1 cellular context compared by ENCODE assay signal in the genomic region with DNA sequence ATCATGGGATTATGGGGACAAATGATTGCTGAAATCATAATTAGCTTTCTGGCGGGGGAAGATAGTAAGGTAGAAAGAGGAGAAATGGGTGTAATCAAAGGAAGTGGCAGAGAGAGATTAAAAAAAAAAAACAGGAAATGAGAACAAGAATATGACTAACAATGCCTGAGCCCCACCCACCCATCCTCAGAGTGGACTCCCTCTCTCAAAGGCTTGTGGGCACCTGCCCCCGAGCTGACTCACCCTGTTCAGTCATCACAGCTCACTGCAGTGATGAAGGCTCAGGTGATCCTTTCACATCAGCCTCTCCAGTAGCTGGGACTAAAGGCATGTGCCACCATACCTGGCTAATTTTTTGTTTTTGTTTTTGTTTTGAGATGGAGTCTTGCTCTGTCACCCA.
TF ChIP-seq lines count a peak whose summit lies in the region.

No MANE protein-coding gene starts in this region.

TF ChIP-seq in endothelial cell of umbilical vein, 7 proteins besides CTCF, POLR2A, EP300 and RAD21:
- TF ChIP-seq POLR2AphosphoS5 (IDR thresholded peaks at IDR 0.05; ENCODE audit: insufficient read depth, low read depth, low read length): no peak
- no peak for TF ChIP-seq MYC (IDR thresholded peaks at IDR 0.05; ENCODE audit: low read depth, low read length)
- TF ChIP-seq JUN (IDR thresholded peaks at IDR 0.05; ENCODE audit: borderline replicate concordance, insufficient read depth, insufficient read length, low read depth): peak; percentile 44
- TF ChIP-seq MAX (IDR thresholded peaks at IDR 0.05; ENCODE audit: insufficient read depth, insufficient read length): no peak
- TF ChIP-seq GATA2 (IDR thresholded peaks at IDR 0.05; ENCODE audit: insufficient read depth, insufficient read length, low read depth, low read length): peak; percentile 37
- TF ChIP-seq EZH2 (IDR thresholded peaks at IDR 0.05; ENCODE audit: borderline replicate concordance, low read depth, low read length, severe bottlenecking): no peak
- peak; percentile 89 for TF ChIP-seq FOS (IDR thresholded peaks at IDR 0.05; ENCODE audit: borderline replicate concordance, insufficient read depth, low read length)
